In the genomic region with DNA sequence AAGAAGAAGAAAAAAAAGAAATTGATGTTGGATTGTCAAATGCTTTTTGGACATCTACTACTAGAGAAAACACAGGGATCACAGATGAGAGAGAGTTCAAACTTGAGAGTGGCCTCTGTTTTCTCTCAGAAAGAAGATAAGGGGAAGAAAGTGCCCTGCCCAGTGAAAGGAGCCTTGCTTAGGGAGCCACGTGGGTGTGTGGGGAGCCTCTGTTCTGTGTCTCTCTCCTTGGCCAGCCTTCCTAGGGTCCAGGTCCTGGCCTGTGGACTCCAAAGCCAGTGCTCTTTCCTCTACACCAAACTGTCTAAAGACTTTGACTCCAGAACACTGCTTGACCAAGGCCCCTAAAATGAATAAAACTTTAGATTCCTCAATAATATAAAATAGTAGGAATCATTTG, we compare ENCODE assay signal across 2 cellular contexts.
A peak's percentile ranks its signal among the peaks of the same experiment; 100 is the strongest.
TF ChIP-seq lines count a peak whose summit lies in the region.

No MANE protein-coding gene starts in this region.

TF ChIP-seq in K562, 482 proteins besides CTCF, POLR2A, EP300 and RAD21 (continues in another document):
- no peak for TF ChIP-seq KAT7 (CRISPR knock-in tag; IDR thresholded peaks at IDR 0.05; ENCODE audit: borderline replicate concordance)
- TF ChIP-seq ZNF174 (CRISPR knock-in tag; IDR thresholded peaks at IDR 0.05), result no peak
- TF ChIP-seq FOSL1 (tag; conservative IDR thresholded peaks at IDR 0.05), result no peak
- no peak for TF ChIP-seq STAG1 (CRISPR knock-in tag; IDR thresholded peaks at IDR 0.05; ENCODE audit: borderline replicate concordance)
- TF ChIP-seq SMAD2 (IDR thresholded peaks at IDR 0.05; ENCODE audit: low read depth, low read length), result no peak
- TF ChIP-seq MAFG (tag; conservative IDR thresholded peaks at IDR 0.05), result no peak
- TF ChIP-seq XRCC5 (IDR thresholded peaks at IDR 0.05; ENCODE audit: low read depth, low read length), result no peak
- TF ChIP-seq, protein P1, sequence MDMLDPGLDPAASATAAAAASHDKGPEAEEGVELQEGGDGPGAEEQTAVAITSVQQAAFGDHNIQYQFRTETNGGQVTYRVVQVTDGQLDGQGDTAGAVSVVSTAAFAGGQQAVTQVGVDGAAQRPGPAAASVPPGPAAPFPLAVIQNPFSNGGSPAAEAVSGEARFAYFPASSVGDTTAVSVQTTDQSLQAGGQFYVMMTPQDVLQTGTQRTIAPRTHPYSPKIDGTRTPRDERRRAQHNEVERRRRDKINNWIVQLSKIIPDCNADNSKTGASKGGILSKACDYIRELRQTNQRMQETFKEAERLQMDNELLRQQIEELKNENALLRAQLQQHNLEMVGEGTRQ (CRISPR knock-in tag; IDR thresholded peaks at IDR 0.05), result peak; percentile 22; the same call in 1 of the 2 replicates
- TF ChIP-seq SRSF9 (IDR thresholded peaks at IDR 0.05; ENCODE audit: borderline replicate concordance, low read depth, low read length), result no peak
- no peak for TF ChIP-seq ARHGAP35 (IDR thresholded peaks at IDR 0.05; ENCODE audit: partially characterized antibody)
- no peak for TF ChIP-seq EWSR1 (IDR thresholded peaks at IDR 0.05; ENCODE audit: borderline replicate concordance, low read depth, partially characterized antibody)
- peak; percentile 45; the same call in 1 of the 2 replicates for TF ChIP-seq L3MBTL2 (IDR thresholded peaks at IDR 0.05)
- no peak for TF ChIP-seq ZKSCAN8 (CRISPR knock-in tag; IDR thresholded peaks at IDR 0.05)
- TF ChIP-seq GTF3C2 (IDR thresholded peaks at IDR 0.05; ENCODE audit: borderline replicate concordance, extremely low read depth, insufficient read length), result no peak
- no peak for TF ChIP-seq C11orf30 (IDR thresholded peaks at IDR 0.05; ENCODE audit: low read depth)
- TF ChIP-seq HDAC1 (IDR thresholded peaks at IDR 0.05), result no peak
- TF ChIP-seq ATF2 (CRISPR knock-in tag; IDR thresholded peaks at IDR 0.05), result no peak
- 0 out of 2 replicates have a peak, but pooled peaks have one; percentile 11 for TF ChIP-seq EGR1 (conservative IDR thresholded peaks at IDR 0.05)
- no peak for TF ChIP-seq TAF1 (IDR thresholded peaks at IDR 0.05; ENCODE audit: control insufficient read depth, extremely low read depth, insufficient read depth, low read length, severe bottlenecking)
- no peak for TF ChIP-seq MEIS2 (IDR thresholded peaks at IDR 0.05; ENCODE audit: partially characterized antibody)
- 0 out of 4 replicates have a peak, but pooled peaks of 1 of the 2 experiments have one; percentile 19 for TF ChIP-seq MNT (conservative IDR thresholded peaks at IDR 0.05)
- TF ChIP-seq NONO (IDR thresholded peaks at IDR 0.05; ENCODE audit: low read depth in 2 of 2, low read length in 1 of 2), result no peak
- TF ChIP-seq ZNF584 (CRISPR knock-in tag; IDR thresholded peaks at IDR 0.05; ENCODE audit: low read depth), result no peak
- TF ChIP-seq ZNF696 (CRISPR knock-in tag; conservative IDR thresholded peaks at IDR 0.05), result no peak
- TF ChIP-seq SUPT5H (IDR thresholded peaks at IDR 0.05), result no peak
- TF ChIP-seq NELFE (IDR thresholded peaks at IDR 0.05; ENCODE audit: insufficient read depth, insufficient read length), result no peak
- TF ChIP-seq CBFA2T3 (IDR thresholded peaks at IDR 0.05), result peak; percentile 40; the same call in 1 of the 2 replicates
- TF ChIP-seq ZNF699 (CRISPR knock-in tag; IDR thresholded peaks at IDR 0.05; ENCODE audit: insufficient replicate concordance), result no peak
- no peak for TF ChIP-seq ASH1L (IDR thresholded peaks at IDR 0.05; ENCODE audit: borderline replicate concordance, low read depth, partially characterized antibody)
- no peak for TF ChIP-seq NR1H2 (CRISPR knock-in tag; IDR thresholded peaks at IDR 0.05)

TF ChIP-seq in HepG2, 621 proteins besides CTCF, POLR2A, EP300 and RAD21:
- TF ChIP-seq PREB (CRISPR knock-in tag; IDR thresholded peaks at IDR 0.05) (no peak), SP140L (CRISPR knock-in tag; IDR thresholded peaks at IDR 0.05; ENCODE audit: borderline replicate concordance) (no peak), ZNF501 (CRISPR knock-in tag; IDR thresholded peaks at IDR 0.05) (no peak), AGO1 (IDR thresholded peaks at IDR 0.05; ENCODE audit: low read depth, low read length, poor library complexity, severe bottlenecking) (no peak), ZNF576 (CRISPR knock-in tag; IDR thresholded peaks at IDR 0.05) (no peak), XBP1 (CRISPR knock-in tag; IDR thresholded peaks at IDR 0.05) (no peak), ZNF292 (CRISPR knock-in tag; IDR thresholded peaks at IDR 0.05; ENCODE audit: borderline replicate concordance, low read depth) (no peak), MED8 (CRISPR knock-in tag; IDR thresholded peaks at IDR 0.05; ENCODE audit: insufficient replicate concordance) (no peak), HIC2 (CRISPR knock-in tag; IDR thresholded peaks at IDR 0.05; ENCODE audit: low read depth) (no peak), HDAC1 (CRISPR knock-in tag; IDR thresholded peaks at IDR 0.05) (no peak), KLF6 (CRISPR knock-in tag; IDR thresholded peaks at IDR 0.05) (no peak), ZBTB3 (CRISPR knock-in tag; IDR thresholded peaks at IDR 0.05; ENCODE audit: borderline replicate concordance, low read depth) (no peak), ZNF781 (CRISPR knock-in tag; IDR thresholded peaks at IDR 0.05; ENCODE audit: borderline replicate concordance, not compliant biosample characterization) (no peak), ETV5 (CRISPR knock-in tag; IDR thresholded peaks at IDR 0.05; ENCODE audit: borderline replicate concordance) (no peak), ZBTB10 (CRISPR knock-in tag; IDR thresholded peaks at IDR 0.05; ENCODE audit: borderline replicate concordance) (no peak), ZFP91 (CRISPR knock-in tag; IDR thresholded peaks at IDR 0.05; ENCODE audit: borderline replicate concordance) (no peak)
- TF ChIP-seq, protein P2, sequence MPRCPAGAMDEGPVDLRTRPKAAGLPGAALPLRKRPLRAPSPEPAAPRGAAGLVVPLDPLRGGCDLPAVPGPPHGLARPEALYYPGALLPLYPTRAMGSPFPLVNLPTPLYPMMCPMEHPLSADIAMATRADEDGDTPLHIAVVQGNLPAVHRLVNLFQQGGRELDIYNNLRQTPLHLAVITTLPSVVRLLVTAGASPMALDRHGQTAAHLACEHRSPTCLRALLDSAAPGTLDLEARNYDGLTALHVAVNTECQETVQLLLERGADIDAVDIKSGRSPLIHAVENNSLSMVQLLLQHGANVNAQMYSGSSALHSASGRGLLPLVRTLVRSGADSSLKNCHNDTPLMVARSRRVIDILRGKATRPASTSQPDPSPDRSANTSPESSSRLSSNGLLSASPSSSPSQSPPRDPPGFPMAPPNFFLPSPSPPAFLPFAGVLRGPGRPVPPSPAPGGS (CRISPR knock-in tag; IDR thresholded peaks at IDR 0.05), result no peak
- TF ChIP-seq, protein P3, sequence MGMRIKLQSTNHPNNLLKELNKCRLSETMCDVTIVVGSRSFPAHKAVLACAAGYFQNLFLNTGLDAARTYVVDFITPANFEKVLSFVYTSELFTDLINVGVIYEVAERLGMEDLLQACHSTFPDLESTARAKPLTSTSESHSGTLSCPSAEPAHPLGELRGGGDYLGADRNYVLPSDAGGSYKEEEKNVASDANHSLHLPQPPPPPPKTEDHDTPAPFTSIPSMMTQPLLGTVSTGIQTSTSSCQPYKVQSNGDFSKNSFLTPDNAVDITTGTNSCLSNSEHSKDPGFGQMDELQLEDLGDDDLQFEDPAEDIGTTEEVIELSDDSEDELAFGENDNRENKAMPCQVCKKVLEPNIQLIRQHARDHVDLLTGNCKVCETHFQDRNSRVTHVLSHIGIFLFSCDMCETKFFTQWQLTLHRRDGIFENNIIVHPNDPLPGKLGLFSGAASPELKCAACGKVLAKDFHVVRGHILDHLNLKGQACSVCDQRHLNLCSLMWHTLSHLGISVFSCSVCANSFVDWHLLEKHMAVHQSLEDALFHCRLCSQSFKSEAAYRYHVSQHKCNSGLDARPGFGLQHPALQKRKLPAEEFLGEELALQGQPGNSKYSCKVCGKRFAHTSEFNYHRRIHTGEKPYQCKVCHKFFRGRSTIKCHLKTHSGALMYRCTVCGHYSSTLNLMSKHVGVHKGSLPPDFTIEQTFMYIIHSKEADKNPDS (CRISPR knock-in tag; IDR thresholded peaks at IDR 0.05), result no peak
- TF ChIP-seq, protein P4, sequence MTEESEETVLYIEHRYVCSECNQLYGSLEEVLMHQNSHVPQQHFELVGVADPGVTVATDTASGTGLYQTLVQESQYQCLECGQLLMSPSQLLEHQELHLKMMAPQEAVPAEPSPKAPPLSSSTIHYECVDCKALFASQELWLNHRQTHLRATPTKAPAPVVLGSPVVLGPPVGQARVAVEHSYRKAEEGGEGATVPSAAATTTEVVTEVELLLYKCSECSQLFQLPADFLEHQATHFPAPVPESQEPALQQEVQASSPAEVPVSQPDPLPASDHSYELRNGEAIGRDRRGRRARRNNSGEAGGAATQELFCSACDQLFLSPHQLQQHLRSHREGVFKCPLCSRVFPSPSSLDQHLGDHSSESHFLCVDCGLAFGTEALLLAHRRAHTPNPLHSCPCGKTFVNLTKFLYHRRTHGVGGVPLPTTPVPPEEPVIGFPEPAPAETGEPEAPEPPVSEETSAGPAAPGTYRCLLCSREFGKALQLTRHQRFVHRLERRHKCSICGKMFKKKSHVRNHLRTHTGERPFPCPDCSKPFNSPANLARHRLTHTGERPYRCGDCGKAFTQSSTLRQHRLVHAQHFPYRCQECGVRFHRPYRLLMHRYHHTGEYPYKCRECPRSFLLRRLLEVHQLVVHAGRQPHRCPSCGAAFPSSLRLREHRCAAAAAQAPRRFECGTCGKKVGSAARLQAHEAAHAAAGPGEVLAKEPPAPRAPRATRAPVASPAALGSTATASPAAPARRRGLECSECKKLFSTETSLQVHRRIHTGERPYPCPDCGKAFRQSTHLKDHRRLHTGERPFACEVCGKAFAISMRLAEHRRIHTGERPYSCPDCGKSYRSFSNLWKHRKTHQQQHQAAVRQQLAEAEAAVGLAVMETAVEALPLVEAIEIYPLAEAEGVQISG (CRISPR knock-in tag; IDR thresholded peaks at IDR 0.05), result no peak
TF ChIP-seq in HepG2: peak in this region for 0.
